Comparison of ENCODE assay signal across 24 cellular contexts in genomic region chr1:86235859-86236258, GRCh38.
"Had no signal": no experiment of that assay in that cellular context is flagged by ENCODE, and none has a peak within 500 bp of the region (broad histone marks: within the 10 kb centered on the region; RNA-seq: fewer than 3 reads in every experiment).

No MANE protein-coding gene starts in this region.

- H3K36me3 ChIP-seq: esophagus muscularis mucosa, gastroesophageal sphincter, heart left ventricle, left lung, lower lobe of right lung had no signal

- H2AFZ ChIP-seq: hepatocyte had no signal

- H3K27ac ChIP-seq: coronary artery, dorsolateral prefrontal cortex, esophagus muscularis mucosa, foreskin keratinocyte, gastroesophageal sphincter, heart left ventricle, hepatocyte, left lung, lower lobe of right lung had no signal

- H3K4me1 ChIP-seq: heart left ventricle, left lung, lower lobe of right lung had no signal

- H3K4me1 Mint-ChIP-seq: immature natural killer cell, mesothelial cell of epicardium had no signal

- DNase-seq: dermis blood vessel endothelial cell; dorsolateral prefrontal cortex; effector CD4-positive, alpha-beta T cell; effector memory CD4-positive, alpha-beta T cell; foreskin keratinocyte; heart left ventricle; hypothalamus; immature natural killer cell; left cardiac atrium; left lung; left ventricle myocardium superior; lower lobe of right lung; mesenchymal stem cell; mucosa of descending colon; naive B cell had no signal

- H3K36me3 Mint-ChIP-seq: immature natural killer cell, mesothelial cell of epicardium had no signal

- H3K4me2 ChIP-seq: hepatocyte had no signal

- H3K9me3 ChIP-seq: lower lobe of right lung, mucosa of descending colon had no signal

- H3K79me2 ChIP-seq: hepatocyte had no signal

- H3K4me3 Mint-ChIP-seq: immature natural killer cell, mesothelial cell of epicardium, naive B cell had no signal

- ATAC-seq: foreskin keratinocyte, gastroesophageal sphincter, heart left ventricle, left cardiac atrium, left lung, left ventricle myocardium superior, lower lobe of right lung, mucosa of descending colon had no signal

- H3K4me3 ChIP-seq: coronary artery, dorsolateral prefrontal cortex, esophagus muscularis mucosa, gastroesophageal sphincter, heart left ventricle, hepatocyte, left lung, lower lobe of right lung, mucosa of descending colon had no signal

- H3K27me3 ChIP-seq: esophagus muscularis mucosa, foreskin keratinocyte, gastroesophageal sphincter, heart left ventricle, hepatocyte, left lung had no signal

- FAIRE-seq: colon, endothelial cell of umbilical vein, frontal cortex, keratinocyte had no signal

- H3K27ac Mint-ChIP-seq: immature natural killer cell, mesothelial cell of epicardium, naive B cell had no signal
